ENCODE assay signal across 26 cellular contexts in genomic region chr3:905217-905616, GRCh38.
DNase-seq lines count a peak whose midpoint lies in the region; ATAC-seq, FAIRE-seq and TF ChIP-seq lines count a peak whose summit lies in the region.
"Had no signal": no experiment of that assay in that cellular context is flagged by ENCODE, and none has a peak within 500 bp of the region (broad histone marks: within the 10 kb centered on the region; RNA-seq: fewer than 3 reads in every experiment).

No MANE protein-coding gene starts in this region.

- TF ChIP-seq POLR2A in H1 (IDR thresholded peaks at IDR 0.05; ENCODE audit: control extremely low read depth in 1 of 2, low read depth in 2 of 2, low read length in 2 of 2), result no peak

- H3K4me1 ChIP-seq in astrocyte (ENCODE audit: insufficient read depth, low read length) (no peaks in the 10 kb centered on the region), H1 (replicated peaks in 1 of 4; ENCODE audit: control insufficient read depth in 3 of 4, insufficient read depth in 4 of 4, low read length in 3 of 4) (no peaks in the 10 kb centered on the region)
- H3K4me1 ChIP-seq: A549; BLaER1 treated with 17β-estradiol and CSF1 and Interleukin-3, amounts not matched to agents 10 nM and 100 nM; Caco-2 had no signal

- no peak overlapping the region for H3K27ac Mint-ChIP-seq in astrocyte (ENCODE audit: unreplicated experiment)
- no peak overlapping the region for H3K27ac Mint-ChIP-seq in activated T-helper 2 cell treated with anti-CD3 and anti-CD28 coated beads, Interferon-gamma antibody, Interleukin-2, Interleukin-4, amounts not matched to agents 10 μg/mL and 5 μg/mL and 100 μg/mL, durations not matched to agents 14 hours and 24 hours and 36 hours
- H3K27ac Mint-ChIP-seq in naive thymus-derived CD8-positive, alpha-beta T cell, result no peak overlapping the region
- H3K27ac Mint-ChIP-seq: B cell; CD4-positive, alpha-beta T cell; CD8-positive, alpha-beta T cell had no signal

- no peaks in the 10 kb centered on the region for H3K36me3 Mint-ChIP-seq in astrocyte (ENCODE audit: low read depth, unreplicated experiment)
- H3K36me3 Mint-ChIP-seq in activated T-helper 2 cell treated with anti-CD3 and anti-CD28 coated beads, Interferon-gamma antibody, Interleukin-2, Interleukin-4, amounts not matched to agents 10 μg/mL and 5 μg/mL and 100 μg/mL, durations not matched to agents 14 hours and 24 hours and 36 hours (ENCODE audit: low read depth), result no peaks in the 10 kb centered on the region
- H3K36me3 Mint-ChIP-seq in naive thymus-derived CD8-positive, alpha-beta T cell, result peaks cover 0 to 11% (median 2%) of the 10 kb centered on the region in 3 donors
- H3K36me3 Mint-ChIP-seq: CD8-positive, alpha-beta T cell had no signal

- no peaks in the 10 kb centered on the region for H3K27me3 Mint-ChIP-seq in astrocyte (ENCODE audit: low read depth, unreplicated experiment)
- no peaks in the 10 kb centered on the region for H3K27me3 Mint-ChIP-seq in activated T-helper 2 cell treated with anti-CD3 and anti-CD28 coated beads, Interferon-gamma antibody, Interleukin-2, Interleukin-4, amounts not matched to agents 10 μg/mL and 5 μg/mL and 100 μg/mL, durations not matched to agents 14 hours and 24 hours and 36 hours (ENCODE audit: low read depth)
- H3K27me3 Mint-ChIP-seq in naive thymus-derived CD8-positive, alpha-beta T cell, result no peaks in the 10 kb centered on the region
- H3K27me3 Mint-ChIP-seq: B cell; CD4-positive, alpha-beta T cell had no signal

- no peak for ATAC-seq in naive thymus-derived CD8-positive, alpha-beta T cell
- ATAC-seq: A549; CD8-positive, alpha-beta T cell; GM12878 had no signal

- peaks cover 9% of the 10 kb centered on the region for H3K9me3 Mint-ChIP-seq in astrocyte (ENCODE audit: unreplicated experiment)
- peaks cover 9% of the 10 kb centered on the region for H3K9me3 Mint-ChIP-seq in activated T-helper 2 cell treated with anti-CD3 and anti-CD28 coated beads, Interferon-gamma antibody, Interleukin-2, Interleukin-4, amounts not matched to agents 10 μg/mL and 5 μg/mL and 100 μg/mL, durations not matched to agents 14 hours and 24 hours and 36 hours
- H3K9me3 Mint-ChIP-seq in naive thymus-derived CD8-positive, alpha-beta T cell, result peaks cover 13 to 37% (median 18%) of the 10 kb centered on the region in 9 donors

- POLR2A ChIA-PET in H1 (lab: Charles Lee; ENCODE audit: partially characterized antibody), result no interaction called here
- POLR2A ChIA-PET in naive thymus-derived CD8-positive, alpha-beta T cell (lab: Charles Lee), result no interaction called here

- intact Hi-C loops in activated T-helper 2 cell treated with anti-CD3 and anti-CD28 coated beads, Interferon-gamma antibody, Interleukin-2, Interleukin-4, amounts not matched to agents 10 μg/mL and 5 μg/mL and 100 μg/mL, durations not matched to agents 14 hours and 24 hours and 36 hours (cut with micrococcal nuclease), result no loop called here

- H2AFZ ChIP-seq in astrocyte (ENCODE audit: low read depth, low read length), result no peak overlapping the region
- H2AFZ ChIP-seq in H1 (ENCODE audit: low read length), result no peak overlapping the region

- no peak for TF ChIP-seq EP300 in H1 (IDR thresholded peaks at IDR 0.05; ENCODE audit: borderline replicate concordance in 1 of 2, low read depth in 2 of 2, low read length in 2 of 2)

- H3K9ac ChIP-seq in astrocyte (ENCODE audit: low read length) (no peak overlapping the region), H1 (replicated peaks in 1 of 4; ENCODE audit: extremely low read depth in 1 of 4, low read depth in 3 of 4, low read length in 3 of 4) (no peak overlapping the region)
- H3K9ac ChIP-seq: BLaER1 treated with 17β-estradiol and CSF1 and Interleukin-3, amounts not matched to agents 10 nM and 100 nM had no signal

- no peak overlapping the region for H3K56ac ChIP-seq in H1 (replicated peaks; ENCODE audit: insufficient read length, low read depth, low read length)

- H2BK12ac ChIP-seq in H1 (ENCODE audit: low read depth, low read length), result no peak overlapping the region

- H2BK15ac ChIP-seq in H1 (ENCODE audit: low read length), result no peak overlapping the region

- H2BK5ac ChIP-seq in H1 (ENCODE audit: low read depth, low read length), result no peak overlapping the region

- no peak overlapping the region for H4K5ac ChIP-seq in H1 (ENCODE audit: insufficient read length, low read depth, low read length)

- CTCF ChIA-PET in H1 (lab: Charles Lee; ENCODE audit: partially characterized antibody), result no interaction called here

- H3K79me1 ChIP-seq in H1 (ENCODE audit: low read depth, low read length), result no peaks in the 10 kb centered on the region

- H3K9me3 ChIP-seq in astrocyte (ENCODE audit: insufficient read depth, low read depth, low read length), result no peaks in the 10 kb centered on the region
- no peaks in the 10 kb centered on the region for H3K9me3 ChIP-seq in H1 (ENCODE audit: insufficient read depth in 2 of 2, low read depth in 1 of 2, low read length in 1 of 2)
- H3K9me3 ChIP-seq: Caco-2 had no signal

- H3K4me1 Mint-ChIP-seq in astrocyte (ENCODE audit: low read depth, unreplicated experiment), result no peaks in the 10 kb centered on the region
- H3K4me1 Mint-ChIP-seq in activated T-helper 2 cell treated with anti-CD3 and anti-CD28 coated beads, Interferon-gamma antibody, Interleukin-2, Interleukin-4, amounts not matched to agents 10 μg/mL and 5 μg/mL and 100 μg/mL, durations not matched to agents 14 hours and 24 hours and 36 hours (ENCODE audit: low read depth), result no peaks in the 10 kb centered on the region
- H3K4me1 Mint-ChIP-seq in naive thymus-derived CD8-positive, alpha-beta T cell, result no peaks in the 10 kb centered on the region
- H3K4me1 Mint-ChIP-seq: B cell had no signal

- no peak overlapping the region for H3K14ac ChIP-seq in H1 (ENCODE audit: insufficient read length)

- no peak for DNase-seq in D721Med (ENCODE audit: insufficient read length, low spot score)
- DNase-seq in H7, result peak; percentile 0
- no peak for DNase-seq in astrocyte (ENCODE audit: low read depth)
- no peak for DNase-seq in H1 (ENCODE audit: low read depth in 1 of 2, low spot score in 2 of 2)
- DNase-seq in SIG-M5 treated with dmso at 0.1 percent for 504 hours (lab: John Stamatoyannopoulos, UW; ENCODE audit: unreplicated experiment), result no peak
- DNase-seq in activated T-helper 2 cell treated with anti-CD3 and anti-CD28 coated beads, Interferon-gamma antibody, Interleukin-2, Interleukin-4, amounts not matched to agents 10 μg/mL and 5 μg/mL and 100 μg/mL, durations not matched to agents 14 hours and 24 hours and 36 hours (ENCODE audit: low spot score), result no peak
- no peak for DNase-seq in naive thymus-derived CD8-positive, alpha-beta T cell
- DNase-seq: AML-193; Caco-2; Calu3; CD4-positive, alpha-beta T cell; CD8-positive, alpha-beta T cell; DMS 273 treated with DMSO at 0.1 percent for 48 hours; DMS153; DMS53; DMS79; DND-41; EL; GDM1 had no signal

- H2AK5ac ChIP-seq in H1 (ENCODE audit: low read depth, low read length), result no peak overlapping the region

- no peak overlapping the region for H4K91ac ChIP-seq in H1 (replicated peaks; ENCODE audit: insufficient read length, low read length)

- no peak overlapping the region for H3K23ac ChIP-seq in H1 (ENCODE audit: insufficient read length)

- H3K4ac ChIP-seq in H1 (replicated peaks; ENCODE audit: insufficient read length, low read depth, low read length), result no peak overlapping the region

- no peak overlapping the region for H3K18ac ChIP-seq in H1 (ENCODE audit: extremely low read depth, low read length)

- H3K4me3 ChIP-seq in H7 (ENCODE audit: insufficient read depth, low read depth, low read length) (no peak overlapping the region), astrocyte (ENCODE audit: insufficient read depth, low read depth, low read length) (no peak overlapping the region), H1 (ENCODE audit: extremely low read depth in 1 of 4, insufficient read depth in 2 of 4, low read depth in 3 of 4, low read length in 4 of 4) (no peak overlapping the region)
- H3K4me3 ChIP-seq: A549; BLaER1 treated with 17β-estradiol and CSF1 and Interleukin-3, amounts not matched to agents 10 nM and 100 nM; GM12878 had no signal

- H4K20me1 ChIP-seq in astrocyte (ENCODE audit: insufficient read depth, low read length) (no peaks in the 10 kb centered on the region), H1 (replicated peaks in 1 of 2; ENCODE audit: control insufficient read depth in 1 of 2, insufficient read depth in 2 of 2, low read length in 2 of 2) (no peaks in the 10 kb centered on the region)
- H4K20me1 ChIP-seq: BLaER1 treated with 17β-estradiol and CSF1 and Interleukin-3, amounts not matched to agents 10 nM and 100 nM had no signal

- H3K27ac ChIP-seq in astrocyte (ENCODE audit: low read depth, low read length) (no peak overlapping the region), H1 (ENCODE audit: low read depth, low read length) (no peak overlapping the region)
- H3K27ac ChIP-seq: 22Rv1; A549; BLaER1 treated with 17β-estradiol and CSF1 and Interleukin-3, amounts not matched to agents 10 nM and 100 nM; C4-2B had no signal

- H3K79me2 ChIP-seq in astrocyte (ENCODE audit: insufficient read depth, low read length), result no peaks in the 10 kb centered on the region
- H3K79me2 ChIP-seq in H1 (ENCODE audit: control insufficient read depth in 1 of 2, insufficient read depth in 2 of 2, low read length in 2 of 2), result no peaks in the 10 kb centered on the region

- TF ChIP-seq CTCF in D721Med (IDR thresholded peaks at IDR 0.05; ENCODE audit: insufficient read depth, missing control alignments), result no peak
- TF ChIP-seq CTCF in astrocyte (IDR thresholded peaks at IDR 0.05; ENCODE audit: insufficient read depth, low read depth, low read length), result no peak
- no peak for TF ChIP-seq CTCF in H1 (IDR thresholded peaks at IDR 0.05; ENCODE audit: control extremely low read depth in 1 of 3, insufficient read depth in 1 of 3, low read depth in 1 of 3, low read length in 3 of 3)

- no peak overlapping the region for H4K8ac ChIP-seq in H1 (ENCODE audit: extremely low read depth, insufficient read depth, low read length)

- no peak overlapping the region for H2BK20ac ChIP-seq in H1 (ENCODE audit: low read length)

- H3K36me3 ChIP-seq in H7 (replicated peaks; ENCODE audit: control insufficient read depth, insufficient read depth, low read length) (no peaks in the 10 kb centered on the region), astrocyte (ENCODE audit: insufficient read depth, low read length) (no peaks in the 10 kb centered on the region), H1 (ENCODE audit: control insufficient read depth in 2 of 4, insufficient read depth in 4 of 4, low read length in 3 of 4) (no peaks in the 10 kb centered on the region)
- H3K36me3 ChIP-seq: BLaER1 treated with 17β-estradiol and CSF1 and Interleukin-3, amounts not matched to agents 10 nM and 100 nM had no signal

- peaks cover 2% of the 10 kb centered on the region; the same call in 1 of the 2 replicates for H3K23me2 ChIP-seq in H1 (ENCODE audit: low read depth, low read length)

- H3K27me3 ChIP-seq in H7 (ENCODE audit: control insufficient read depth, insufficient read depth, low read length), result peaks cover 1% of the 10 kb centered on the region; the same call in 1 of the 2 replicates
- no peaks in the 10 kb centered on the region for H3K27me3 ChIP-seq in astrocyte (ENCODE audit: insufficient read depth, low read length)
- H3K27me3 ChIP-seq in H1 (replicated peaks in 1 of 4; ENCODE audit: control insufficient read depth in 3 of 4, extremely low read depth in 1 of 4, insufficient read depth in 3 of 4, low read length in 3 of 4), result peaks cover 0 to 13% (median 6%) of the 10 kb centered on the region in 4 experiments; a peak in 4 of 7 replicates
- H3K27me3 ChIP-seq: BLaER1 treated with 17β-estradiol and CSF1 and Interleukin-3, amounts not matched to agents 10 nM and 100 nM had no signal

- H3K4me2 ChIP-seq in astrocyte (ENCODE audit: low read length) (no peak overlapping the region), H1 (ENCODE audit: insufficient read depth in 1 of 2, low read depth in 2 of 2, low read length in 2 of 2) (no peak overlapping the region)
- H3K4me2 ChIP-seq: A549; BLaER1 treated with 17β-estradiol and CSF1 and Interleukin-3, amounts not matched to agents 10 nM and 100 nM had no signal

- no peak overlapping the region for H3K4me3 Mint-ChIP-seq in astrocyte (ENCODE audit: unreplicated experiment)
- no peak overlapping the region for H3K4me3 Mint-ChIP-seq in activated T-helper 2 cell treated with anti-CD3 and anti-CD28 coated beads, Interferon-gamma antibody, Interleukin-2, Interleukin-4, amounts not matched to agents 10 μg/mL and 5 μg/mL and 100 μg/mL, durations not matched to agents 14 hours and 24 hours and 36 hours (ENCODE audit: low read depth)
- H3K4me3 Mint-ChIP-seq in naive thymus-derived CD8-positive, alpha-beta T cell, result no peak overlapping the region
- H3K4me3 Mint-ChIP-seq: B cell; CD4-positive, alpha-beta T cell; CD8-positive, alpha-beta T cell had no signal

- 53% methylated on average over 2 of the region's 2 CpGs; no CpG with 5 or more reads in 1 of the 2 experiments for WGBS in H1 (ENCODE audit: extremely low coverage in 1 of 2, insufficient coverage in 1 of 2, insufficient read length in 1 of 2, insufficient replicate concordance in 2 of 2, low coverage in 1 of 2, low lambda C conversion rate in 2 of 2, missing lambda C conversion rate in 1 of 2), 2 experiments

- TF ChIP-seq RAD21 in H1 (IDR thresholded peaks at IDR 0.05 in 1 of 2, conservative IDR thresholded peaks at IDR 0.05 in 1 of 2; ENCODE audit: low read depth in 2 of 2, low read length in 2 of 2), result no peak

- H2BK120ac ChIP-seq in H1 (replicated peaks; ENCODE audit: low read depth, low read length), result no peak overlapping the region

- FAIRE-seq in D721Med (lab: Jason Lieb, UNC) (peak; percentile 48), astrocyte (lab: Jason Lieb, UNC) (peak; percentile 32), H1 (lab: Jason Lieb, UNC) (peak; percentile 65)
- FAIRE-seq: A549, GM12878, GM12892 had no signal
